8 cellular contexts compared by ENCODE assay signal in the genomic region with DNA sequence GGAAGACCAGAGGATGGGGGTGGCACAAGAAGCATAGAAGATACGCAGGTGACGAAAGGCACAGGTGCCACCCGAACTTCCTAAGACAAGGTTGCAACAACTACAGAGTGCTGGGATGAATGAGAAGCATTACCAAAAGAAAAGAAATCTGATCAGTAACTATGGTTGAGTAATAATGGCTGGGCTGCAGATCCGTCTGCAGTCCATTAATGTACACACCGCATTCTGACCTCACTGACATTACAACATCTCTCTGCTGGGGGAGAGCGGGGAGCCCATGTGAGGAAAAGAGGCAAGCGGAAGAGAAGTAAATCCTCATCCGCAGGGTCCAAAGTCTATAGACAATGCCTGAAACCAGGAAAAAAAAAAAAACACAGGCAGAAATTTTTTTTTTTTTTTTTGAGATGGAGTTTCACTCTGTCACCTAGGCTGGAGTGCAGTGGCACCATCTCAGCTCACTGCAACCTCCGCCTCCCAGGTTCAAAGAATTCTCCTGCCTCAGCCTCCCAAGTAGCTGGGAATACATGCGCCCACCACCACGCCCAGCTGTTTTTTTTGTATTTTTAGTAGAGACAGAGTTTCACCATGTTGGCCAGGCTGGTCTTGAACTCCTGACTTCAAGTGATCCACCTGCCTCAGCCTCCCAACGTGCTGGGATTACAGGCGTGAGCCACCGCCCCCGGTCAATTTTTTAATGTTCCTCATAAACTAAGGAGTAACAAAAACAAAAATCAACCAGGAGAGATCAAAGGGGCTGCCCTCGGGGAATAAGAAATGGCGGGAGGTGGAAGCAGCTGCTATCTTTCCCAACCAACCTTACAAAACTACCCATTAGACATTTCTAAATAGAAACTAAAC. TPM values are rescaled to one million over a fixed set of nuclear protein-coding genes. Genes with fewer than 3 reads are reported as not detected.
DNase-seq lines count a peak whose midpoint lies in the region; ATAC-seq, FAIRE-seq and TF ChIP-seq lines count a peak whose summit lies in the region.
"Not testable (repeated sequence)": the region's sequence is repeated elsewhere in the genome, so short reads cannot be mapped to it uniquely, and the experiment has no call there.

No MANE protein-coding gene starts in this region.

- WGBS in endodermal cell (ENCODE audit: insufficient coverage in 1 of 2, insufficient read length in 1 of 2), 2 experiments: 96% methylated on average over 7 to 17 of the region's 17 CpGs
- 79% methylated on average over 17 of the region's 17 CpGs for WGBS in pancreas, 2 donors
- 63 to 68% methylated on average over 15 to 17 of the region's 17 CpGs for WGBS in transverse colon (ENCODE audit: low coverage in 1 of 2), 2 donors

- in situ Hi-C loops in transverse colon (cut with MboI; ENCODE audit: low pct_ligation_motif_present in 1 of 4, low pct_unique_long_range_greater_than_20kb in 1 of 4, low sequenced_read_pairs in 3 of 4): loop anchor here in 1 of 4 donors (10.0 kb wide), 1 partner anchor 75 kb away; no protein-coding TSS in a partner anchor

- H3K27me3 ChIP-seq in Loucy (ENCODE audit: insufficient read depth, low read length, poor library complexity, severe bottlenecking); endodermal cell (ENCODE audit: control insufficient read depth, insufficient read depth, low read length, poor library complexity, severe bottlenecking); pancreas; transverse colon: not testable (repeated sequence)

- H3K36me3 Mint-ChIP-seq in activated T-helper 2 cell treated with anti-CD3 and anti-CD28 coated beads, Interferon-gamma antibody, Interleukin-2, Interleukin-4, amounts not matched to agents 10 μg/mL and 5 μg/mL and 100 μg/mL, durations not matched to agents 14 hours and 24 hours and 36 hours (ENCODE audit: low read depth): peaks cover 61% of the 10 kb centered on the region
- peaks cover 10% of the 10 kb centered on the region for H3K36me3 Mint-ChIP-seq in endodermal cell (ENCODE audit: low read depth)

- H3K27me3 Mint-ChIP-seq in activated T-helper 2 cell treated with anti-CD3 and anti-CD28 coated beads, Interferon-gamma antibody, Interleukin-2, Interleukin-4, amounts not matched to agents 10 μg/mL and 5 μg/mL and 100 μg/mL, durations not matched to agents 14 hours and 24 hours and 36 hours (ENCODE audit: low read depth); endodermal cell (ENCODE audit: insufficient read depth): not testable (repeated sequence)

- H3K4me3 ChIP-seq in Loucy (ENCODE audit: low read length, poor library complexity, severe bottlenecking) (peak overlapping the region; percentile 36), transverse colon (peak overlapping the region in 1 of 4 donors; percentile 39)
- not testable (repeated sequence) for H3K4me3 ChIP-seq in endodermal cell (ENCODE audit: low read length); pancreas

- not testable (repeated sequence) for TF ChIP-seq EP300 in transverse colon (IDR thresholded peaks at IDR 0.05; ENCODE audit: low read depth)

- peak overlapping the region; percentile 73 for H3K4me3 Mint-ChIP-seq in activated T-helper 2 cell treated with anti-CD3 and anti-CD28 coated beads, Interferon-gamma antibody, Interleukin-2, Interleukin-4, amounts not matched to agents 10 μg/mL and 5 μg/mL and 100 μg/mL, durations not matched to agents 14 hours and 24 hours and 36 hours (ENCODE audit: low read depth)
- H3K4me3 Mint-ChIP-seq in endodermal cell: not testable (repeated sequence)

- not testable (repeated sequence) for FAIRE-seq in pancreas (lab: Jason Lieb, UNC)

- peak in 3 of 4 donors; percentile 21 to 51 (median 44) for ATAC-seq in pancreas

- TF ChIP-seq CTCF in Loucy (conservative IDR thresholded peaks at IDR 0.05; ENCODE audit: low read length); endodermal cell (conservative IDR thresholded peaks at IDR 0.05); pancreas (IDR thresholded peaks at IDR 0.05); transverse colon (IDR thresholded peaks at IDR 0.05): not testable (repeated sequence)

- TF ChIP-seq POLR2A in transverse colon (IDR thresholded peaks at IDR 0.05): not testable (repeated sequence)

- intact Hi-C loops in activated T-helper 2 cell treated with anti-CD3 and anti-CD28 coated beads, Interferon-gamma antibody, Interleukin-2, Interleukin-4, amounts not matched to agents 10 μg/mL and 5 μg/mL and 100 μg/mL, durations not matched to agents 14 hours and 24 hours and 36 hours (cut with micrococcal nuclease): loop anchor here (2.0 to 10.0 kb wide), 5 partner anchors 27 to 1137 kb away; partner anchors contain the start of gene RAP2A
- intact Hi-C loops in pancreas (cut with DNase I): loop anchor here in 2 of 3 donors (10.0 kb wide), 3 partner anchors 75 to 95 kb away; no protein-coding TSS in a partner anchor
- intact Hi-C loops in transverse colon (cut with DNase I; ENCODE audit: low total_unique reads): not testable (repeated sequence)

- H3K4me1 ChIP-seq in Loucy (ENCODE audit: insufficient read depth, low read length, poor library complexity, severe bottlenecking) (peaks cover 49% of the 10 kb centered on the region), pancreas (peaks cover 15 to 71% (median 28%) of the 10 kb centered on the region in 3 donors), transverse colon (peaks cover 55 to 100% (median 86%) of the 10 kb centered on the region in 4 donors)
- not testable (repeated sequence) for H3K4me1 ChIP-seq in endodermal cell (ENCODE audit: control insufficient read depth, insufficient read depth, low read length)

- not testable (repeated sequence) for H3K36me3 ChIP-seq in Loucy (ENCODE audit: insufficient read depth, low read length); pancreas; transverse colon
- H3K36me3 ChIP-seq in endodermal cell (ENCODE audit: control insufficient read depth, insufficient read depth, low read length): peaks cover 15% of the 10 kb centered on the region

- H3F3A ChIP-seq in Loucy (ENCODE audit: low read depth): not testable (repeated sequence)

- H3K9me2 ChIP-seq in Loucy (replicated peaks; ENCODE audit: low read depth, low read length): not testable (repeated sequence)

- H3K27ac Mint-ChIP-seq in activated T-helper 2 cell treated with anti-CD3 and anti-CD28 coated beads, Interferon-gamma antibody, Interleukin-2, Interleukin-4, amounts not matched to agents 10 μg/mL and 5 μg/mL and 100 μg/mL, durations not matched to agents 14 hours and 24 hours and 36 hours: peak overlapping the region; percentile 83
- H3K27ac Mint-ChIP-seq in endodermal cell: peak overlapping the region; percentile 28

- H3K9ac ChIP-seq in Loucy (ENCODE audit: low read depth, low read length, poor library complexity, severe bottlenecking); endodermal cell (ENCODE audit: extremely low read depth, low read length, poor library complexity, severe bottlenecking): not testable (repeated sequence)

- H3K79me2 ChIP-seq in Loucy (ENCODE audit: insufficient read depth, low read length): peaks cover 100% of the 10 kb centered on the region

- H4K20me1 ChIP-seq in Loucy (ENCODE audit: insufficient read depth, low read length, poor library complexity, severe bottlenecking): peaks cover 84% of the 10 kb centered on the region

- H3K4me2 ChIP-seq in Loucy (ENCODE audit: low read depth, low read length, poor library complexity, severe bottlenecking): peak overlapping the region; percentile 84

- H3K4me1 Mint-ChIP-seq in activated T-helper 2 cell treated with anti-CD3 and anti-CD28 coated beads, Interferon-gamma antibody, Interleukin-2, Interleukin-4, amounts not matched to agents 10 μg/mL and 5 μg/mL and 100 μg/mL, durations not matched to agents 14 hours and 24 hours and 36 hours (ENCODE audit: low read depth): peaks cover 90% of the 10 kb centered on the region
- peaks cover 58% of the 10 kb centered on the region for H3K4me1 Mint-ChIP-seq in endodermal cell

- DNase-seq in DMS53 (lab: John Stamatoyannopoulos, UW) (peak; percentile 14), SKM-1 (lab: John Stamatoyannopoulos, UW; ENCODE audit: unreplicated experiment) (peak; percentile 79), left kidney (ENCODE audit: low read depth, low spot score) (peak; percentile 60), transverse colon (peak; percentile 63)
- DNase-seq in activated T-helper 2 cell treated with anti-CD3 and anti-CD28 coated beads, Interferon-gamma antibody, Interleukin-2, Interleukin-4, amounts not matched to agents 10 μg/mL and 5 μg/mL and 100 μg/mL, durations not matched to agents 14 hours and 24 hours and 36 hours (ENCODE audit: low spot score); endodermal cell; pancreas: not testable (repeated sequence)

- not testable (repeated sequence) for H3K27ac ChIP-seq in endodermal cell (ENCODE audit: low read depth, low read length)
- peak overlapping the region in 2 of 4 donors; percentile 31 to 47 for H3K27ac ChIP-seq in pancreas
- peak overlapping the region; percentile 97 to 100 (median 100) for H3K27ac ChIP-seq in transverse colon

- not testable (repeated sequence) for H3K9me3 ChIP-seq in Loucy (ENCODE audit: insufficient read depth, low read depth, low read length); endodermal cell (ENCODE audit: control insufficient read depth, low read length); pancreas; transverse colon

- not testable (repeated sequence) for H3K9me3 Mint-ChIP-seq in activated T-helper 2 cell treated with anti-CD3 and anti-CD28 coated beads, Interferon-gamma antibody, Interleukin-2, Interleukin-4, amounts not matched to agents 10 μg/mL and 5 μg/mL and 100 μg/mL, durations not matched to agents 14 hours and 24 hours and 36 hours; endodermal cell

- H2AFZ ChIP-seq in Loucy (ENCODE audit: low read length): not testable (repeated sequence)

RNA-seq across cellular contexts. Expression of gene STK24, which starts 7.2 kb away (rescaled TPM):
- 119 and 127 TPM in 2 replicates for total RNA-seq in activated T-helper 2 cell treated with anti-CD3 and anti-CD28 coated beads, Interferon-gamma antibody, Interleukin-2, Interleukin-4, amounts not matched to agents 10 μg/mL and 5 μg/mL and 100 μg/mL, durations not matched to agents 14 hours and 24 hours and 36 hours
- 100 to 1,000 TPM; 115 to 125 TPM for total RNA-seq in endodermal cell
- polyA plus RNA-seq in endodermal cell (2013, experiment 1 of 2): 109 TPM
- polyA plus RNA-seq in endodermal cell (2013, experiment 2 of 2): 110 TPM
- 10 to 100 TPM; 28.4 to 55.7 (median 39.1) TPM for total RNA-seq in pancreas
- polyA plus RNA-seq in pancreas: 10 to 100 TPM; 15.5 to 32.5 TPM
- 100 to 1,000 TPM in 3 of 4 donors, 10 to 100 TPM in 1; 87.2 to 152 (median 131) TPM for total RNA-seq in transverse colon
